Comparison of ENCODE assay signal across 33 cellular contexts in the genomic region with DNA sequence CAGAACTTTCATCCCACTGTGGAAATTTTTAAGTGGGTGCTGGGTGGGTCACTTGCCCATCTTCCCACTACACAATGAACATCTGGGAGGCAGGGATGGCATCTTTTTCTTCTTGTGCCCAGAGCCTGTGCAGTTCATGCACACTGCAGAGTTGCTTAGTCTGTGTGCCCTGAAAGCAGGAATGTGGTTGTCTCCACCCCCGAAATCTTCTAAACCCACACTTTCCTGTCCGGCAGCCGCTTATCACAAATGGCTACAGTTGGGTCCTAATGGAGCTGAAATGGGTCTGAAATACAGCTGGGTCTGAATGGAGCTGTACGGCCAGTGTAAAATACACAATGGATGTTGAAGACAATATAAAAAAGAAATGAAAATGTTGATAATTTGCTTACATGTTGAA.
"Had no signal": no experiment of that assay in that cellular context is flagged by ENCODE, and none has a peak within 500 bp of the region (broad histone marks: within the 10 kb centered on the region; RNA-seq: fewer than 3 reads in every experiment).

No MANE protein-coding gene starts in this region.

- ATAC-seq: activated CD4-positive, CD25-positive, alpha-beta regulatory T cell treated with anti-CD3 and anti-CD28 coated beads, Interleukin-2, amount 50 U/mL, for 24 hours; activated CD8-positive, alpha-beta memory T cell treated with anti-CD3 and anti-CD28 coated beads, Interleukin-2, amount 10 ng/mL, durations not matched to agents 7 days and 5 days; activated CD8-positive, alpha-beta T cell treated with anti-CD3 and anti-CD28 coated beads, Interleukin-2, amount 10 ng/mL, durations not matched to agents 7 days and 5 days; activated naive CD4-positive, alpha-beta T cell treated with anti-CD3 and anti-CD28 coated beads, Interleukin-2, amount 50 U/mL, for 72 hours; activated T-cell treated with anti-CD3 and anti-CD28 coated beads, Interleukin-2, amount 50 U/mL, for 72 hours; esophagus mucosa; T-helper 17 cell had no signal

- H3K36me3 Mint-ChIP-seq: activated CD4-positive, alpha-beta memory T cell treated with anti-CD3 and anti-CD28 coated beads for 36 hours; activated CD8-positive, alpha-beta memory T cell treated with anti-CD3 and anti-CD28 coated beads, Interleukin-2, amount 10 ng/mL, durations not matched to agents 7 days and 5 days; activated naive CD4-positive, alpha-beta T cell treated with anti-CD3 and anti-CD28 coated beads, Interleukin-2, amount 10 ng/mL, durations not matched to agents 7 days and 5 days; activated naive CD4-positive, alpha-beta T cell treated with anti-CD3 and anti-CD28 coated beads, Interleukin-2, amount 50 U/mL, for 72 hours; activated naive CD8-positive, alpha-beta T cell treated with anti-CD3 and anti-CD28 coated beads, Interleukin-2, amount 10 ng/mL, durations not matched to agents 7 days and 5 days; brain had no signal

- H3K9me3 ChIP-seq: ascending aorta, breast epithelium had no signal

- H3K4me1 Mint-ChIP-seq: activated B cell treated with CpG ODN at 0.5 μM for 24 hours; activated CD8-positive, alpha-beta memory T cell treated with anti-CD3 and anti-CD28 coated beads, Interleukin-2, amount 10 ng/mL, durations not matched to agents 7 days and 5 days; activated naive CD4-positive, alpha-beta T cell treated with anti-CD3 and anti-CD28 coated beads, Interleukin-2, amount 10 ng/mL, durations not matched to agents 7 days and 5 days; activated naive CD8-positive, alpha-beta T cell treated with anti-CD3 and anti-CD28 coated beads, Interleukin-2, amount 10 ng/mL, durations not matched to agents 7 days and 5 days; endodermal cell; T-helper 17 cell had no signal

- H3K4me1 ChIP-seq: breast epithelium had no signal

- H3K27ac Mint-ChIP-seq: activated B cell treated with CpG ODN at 0.5 μM for 24 hours; activated CD4-positive, alpha-beta memory T cell treated with anti-CD3 and anti-CD28 coated beads for 36 hours; activated CD8-positive, alpha-beta memory T cell treated with anti-CD3 and anti-CD28 coated beads, Interleukin-2, amount 10 ng/mL, durations not matched to agents 7 days and 5 days; activated CD8-positive, alpha-beta T cell treated with anti-CD3 and anti-CD28 coated beads, Interleukin-2, amount 10 ng/mL, durations not matched to agents 7 days and 5 days; activated naive CD4-positive, alpha-beta T cell treated with anti-CD3 and anti-CD28 coated beads, Interleukin-2, amount 10 ng/mL, durations not matched to agents 7 days and 5 days; activated naive CD4-positive, alpha-beta T cell treated with anti-CD3 and anti-CD28 coated beads, Interleukin-2, amount 50 U/mL, for 72 hours; activated naive CD8-positive, alpha-beta T cell treated with anti-CD3 and anti-CD28 coated beads, Interleukin-2, amount 10 ng/mL, durations not matched to agents 7 days and 5 days; activated T-cell treated with anti-CD3 and anti-CD28 coated beads, Interleukin-2, amount 50 U/mL, for 72 hours; dendritic cell treated with granulocyte-macrophage colony-stimulating factor and Interleukin-4, amounts not matched to agents 40 ng/mL and 50 ng/mL, for 4 days; endodermal cell; T-helper 17 cell; T-helper 2 cell treated with Interferon-gamma antibody and Interleukin-4, amounts not matched to agents 5 μg/mL and 100 μg/mL, for 36 hours had no signal

- DNase-seq: activated B cell treated with CpG ODN at 0.5 μM for 24 hours; activated CD4-positive, alpha-beta memory T cell treated with anti-CD3 and anti-CD28 coated beads for 36 hours; activated CD4-positive, alpha-beta T cell treated with anti-CD3 and anti-CD28 coated beads for 48 hours; activated CD8-positive, alpha-beta memory T cell treated with anti-CD3 and anti-CD28 coated beads, Interleukin-2, amount 10 ng/mL, durations not matched to agents 7 days and 5 days; activated CD8-positive, alpha-beta memory T cell treated with anti-CD3 and anti-CD28 coated beads, Interleukin-2, amount 50 U/mL, for 4 hours; activated CD8-positive, alpha-beta T cell treated with anti-CD3 and anti-CD28 coated beads, Interleukin-2, amount 10 ng/mL, durations not matched to agents 7 days and 5 days; activated gamma-delta T cell; activated naive CD4-positive, alpha-beta T cell; activated naive CD4-positive, alpha-beta T cell treated with anti-CD3 and anti-CD28 coated beads, Interleukin-2, amount 10 ng/mL, durations not matched to agents 7 days and 5 days; activated naive CD8-positive, alpha-beta T cell treated with anti-CD3 and anti-CD28 coated beads, Interleukin-2, amount 10 ng/mL, durations not matched to agents 7 days and 5 days; activated T-cell treated with anti-CD3 and anti-CD28 coated beads, Interleukin-2, amount 50 U/mL, for 1 hour; activated T-cell treated with anti-CD3 and anti-CD28 coated beads, Interleukin-2, amount 50 U/mL, for 72 hours; central memory CD4-positive, alpha-beta T cell; cerebellar nuclear complex; dorsolateral prefrontal cortex; effector memory CD4-positive, alpha-beta T cell; foreskin fibroblast; head of caudate nucleus; T-helper 1 cell; T-helper 17 cell; T1000; WERI-Rb-1 had no signal

- H3K27ac ChIP-seq: ascending aorta, breast epithelium, cardiac muscle cell, coronary artery, dorsolateral prefrontal cortex, WERI-Rb-1 had no signal

- H3K36me3 ChIP-seq: ascending aorta, breast epithelium, cardiac muscle cell, WERI-Rb-1 had no signal

- H3K4me3 Mint-ChIP-seq: activated B cell treated with CpG ODN at 0.5 μM for 24 hours; activated CD4-positive, alpha-beta memory T cell treated with anti-CD3 and anti-CD28 coated beads for 36 hours; activated CD8-positive, alpha-beta memory T cell treated with anti-CD3 and anti-CD28 coated beads, Interleukin-2, amount 10 ng/mL, durations not matched to agents 7 days and 5 days; activated CD8-positive, alpha-beta T cell treated with anti-CD3 and anti-CD28 coated beads, Interleukin-2, amount 10 ng/mL, durations not matched to agents 7 days and 5 days; activated naive CD4-positive, alpha-beta T cell treated with anti-CD3 and anti-CD28 coated beads, Interleukin-2, amount 10 ng/mL, durations not matched to agents 7 days and 5 days; activated naive CD8-positive, alpha-beta T cell treated with anti-CD3 and anti-CD28 coated beads, Interleukin-2, amount 10 ng/mL, durations not matched to agents 7 days and 5 days; activated T-cell treated with anti-CD3 and anti-CD28 coated beads, Interleukin-2, amount 50 U/mL, for 72 hours; brain; dendritic cell treated with granulocyte-macrophage colony-stimulating factor and Interleukin-4, amounts not matched to agents 40 ng/mL and 50 ng/mL, for 4 days; endodermal cell; T-helper 17 cell; T-helper 2 cell treated with Interferon-gamma antibody and Interleukin-4, amounts not matched to agents 5 μg/mL and 100 μg/mL, for 36 hours had no signal

- H3K27me3 ChIP-seq: ascending aorta had no signal

- H3K9me3 Mint-ChIP-seq: activated B cell treated with CpG ODN at 0.5 μM for 24 hours; activated CD4-positive, alpha-beta memory T cell treated with anti-CD3 and anti-CD28 coated beads for 36 hours; activated naive CD4-positive, alpha-beta T cell treated with anti-CD3 and anti-CD28 coated beads, Interleukin-2, amount 10 ng/mL, durations not matched to agents 7 days and 5 days; activated naive CD4-positive, alpha-beta T cell treated with anti-CD3 and anti-CD28 coated beads, Interleukin-2, amount 50 U/mL, for 72 hours; activated naive CD8-positive, alpha-beta T cell treated with anti-CD3 and anti-CD28 coated beads, Interleukin-2, amount 10 ng/mL, durations not matched to agents 7 days and 5 days; activated T-cell treated with anti-CD3 and anti-CD28 coated beads, Interleukin-2, amount 50 U/mL, for 72 hours; brain; dendritic cell treated with granulocyte-macrophage colony-stimulating factor and Interleukin-4, amounts not matched to agents 40 ng/mL and 50 ng/mL, for 4 days; endodermal cell; T-helper 2 cell treated with Interferon-gamma antibody and Interleukin-4, amounts not matched to agents 5 μg/mL and 100 μg/mL, for 36 hours had no signal

- H3K4me3 ChIP-seq: ascending aorta, breast epithelium, cardiac muscle cell, coronary artery, dorsolateral prefrontal cortex had no signal
